Comparison of ENCODE assay signal across 13 cellular contexts in genomic region chr9:127961613-127962150, GRCh38. TPM values are rescaled to one million over a fixed set of nuclear protein-coding genes. Genes with fewer than 3 reads are reported as not detected.
DNase-seq lines count a peak whose midpoint lies in the region; TF ChIP-seq lines count a peak whose summit lies in the region.
"Had no signal": no experiment of that assay in that cellular context is flagged by ENCODE, and none has a peak within 500 bp of the region (broad histone marks: within the 10 kb centered on the region; RNA-seq: fewer than 3 reads in every experiment).

No MANE protein-coding gene starts in this region.

- CTCF ChIA-PET in HEK293 (lab: Yijun Ruan, JAX) = interaction anchor here (0.8 kb wide), 1 partner anchor 19 kb away, joined by 3 read pairs; no protein-coding TSS in a partner anchor

- H3K4me3 ChIP-seq in HEK293 (ENCODE audit: low read depth, low read length) (no peak overlapping the region), breast epithelium (no peak overlapping the region), lower leg skin (ENCODE audit: low read depth, poor library complexity, severe bottlenecking) (no peak overlapping the region)

- peaks cover 11% of the 10 kb centered on the region for H3K36me3 Mint-ChIP-seq in nephron (ENCODE audit: low read depth)

- POLR2A ChIA-PET in HEK293 (lab: Yijun Ruan, JAX) = no interaction called here

- peak overlapping the region in 2 of 3 experiments; percentile 91 to 94 for H3K27ac Mint-ChIP-seq in nephron

- H3K4me1 ChIP-seq in HEK293 (ENCODE audit: control insufficient read depth, insufficient read depth, low read length) (peaks cover 7% of the 10 kb centered on the region), breast epithelium (peaks cover 38 to 47% of the 10 kb centered on the region in 2 donors)

- H3K9me3 ChIP-seq in HEK293 (ENCODE audit: control insufficient read depth, insufficient read depth, low read depth, low read length) = no peaks in the 10 kb centered on the region
- H3K9me3 ChIP-seq in breast epithelium = no peaks in the 10 kb centered on the region

- no peaks in the 10 kb centered on the region for H3K27me3 ChIP-seq in breast epithelium

- no peak overlapping the region for H3K4me3 Mint-ChIP-seq in nephron

- H3K27ac ChIP-seq in HEK293 (ENCODE audit: extremely low read depth, low read depth, low read length) = no peak overlapping the region
- peak overlapping the region; percentile 94 to 98 for H3K27ac ChIP-seq in breast epithelium

- TF ChIP-seq CTCF in HEK293 (tag by site-specific recombination; IDR thresholded peaks at IDR 0.05) = no peak
- TF ChIP-seq CTCF in breast epithelium (IDR thresholded peaks at IDR 0.05) = no peak
- no peak for TF ChIP-seq CTCF in nephron (IDR thresholded peaks at IDR 0.05; ENCODE audit: unreplicated experiment in 3 of 3)
- no peak for TF ChIP-seq CTCF in lower leg skin (IDR thresholded peaks at IDR 0.05)
- no peak for TF ChIP-seq CTCF in GM10266 (IDR thresholded peaks at IDR 0.05; ENCODE audit: control insufficient read depth, insufficient read depth, low read depth, missing control alignments)

- H3K4me1 Mint-ChIP-seq in nephron = peaks cover 67% of the 10 kb centered on the region

- 90% methylated on average over 13 of the region's 13 CpGs for WGBS in lower leg skin, 2 donors

- no peaks in the 10 kb centered on the region for H3K27me3 Mint-ChIP-seq in nephron (ENCODE audit: low read depth)

- no peaks in the 10 kb centered on the region for H3K9me3 Mint-ChIP-seq in nephron

- no peaks in the 10 kb centered on the region for H3K36me3 ChIP-seq in HEK293 (ENCODE audit: control insufficient read depth in 2 of 2, insufficient read depth in 1 of 2, low read length in 2 of 2)
- H3K36me3 ChIP-seq in breast epithelium = no peaks in the 10 kb centered on the region

- DNase-seq in CD1c-positive myeloid dendritic cell (ENCODE audit: extremely low spot score) = peak; percentile 32
- DNase-seq in breast epithelium (ENCODE audit: low spot score in 2 of 2) = no peak
- no peak for DNase-seq in lower leg skin (ENCODE audit: low spot score in 2 of 2)
- no peak for DNase-seq in HUDEP-2 (lab: John Stamatoyannopoulos, UW; ENCODE audit: unreplicated experiment in 76 of 76)
- DNase-seq in cortex of kidney (lab: John Stamatoyannopoulos, UW) = no peak
- no peak for DNase-seq in GM10266 (ENCODE audit: extremely low spot score)
- DNase-seq: C1 segment of cervical spinal cord, islet precursor cell, NCI-H1417 treated with DMSO at 0.1 percent for 48 hours, NCI-H510A treated with DMSO at 0.1 percent for 48 hours, T-helper 9 cell had no signal

- TF ChIP-seq POLR2A in breast epithelium (IDR thresholded peaks at IDR 0.05) = no peak
- no peak for TF ChIP-seq POLR2A in lower leg skin (IDR thresholded peaks at IDR 0.05)

- intact Hi-C loops in breast epithelium (cut with DNase I; ENCODE audit: low total_unique reads) = no loop called here
- intact Hi-C loops in lower leg skin (cut with DNase I; ENCODE audit: low total_unique reads) = no loop called here

TF ChIP-seq in HEK293, 187 proteins besides CTCF, POLR2A, EP300 and RAD21 (continues in another document):
- TF ChIP-seq ZSCAN30 (tag by site-specific recombination; IDR thresholded peaks at IDR 0.05) = no peak
- TF ChIP-seq, protein P1, sequence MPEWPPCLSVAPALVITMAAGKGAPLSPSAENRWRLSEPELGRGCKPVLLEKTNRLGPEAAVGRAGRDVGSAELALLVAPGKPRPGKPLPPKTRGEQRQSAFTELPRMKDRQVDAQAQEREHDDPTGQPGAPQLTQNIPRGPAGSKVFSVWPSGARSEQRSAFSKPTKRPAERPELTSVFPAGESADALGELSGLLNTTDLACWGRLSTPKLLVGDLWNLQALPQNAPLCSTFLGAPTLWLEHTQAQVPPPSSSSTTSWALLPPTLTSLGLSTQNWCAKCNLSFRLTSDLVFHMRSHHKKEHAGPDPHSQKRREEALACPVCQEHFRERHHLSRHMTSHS (tag by site-specific recombination; IDR thresholded peaks at IDR 0.05) = no peak
- TF ChIP-seq ZNF132 (tag by site-specific recombination; IDR thresholded peaks at IDR 0.05; ENCODE audit: borderline replicate concordance) = no peak
- TF ChIP-seq ZNF133 (tag by site-specific recombination; IDR thresholded peaks at IDR 0.05) = no peak
- no peak for TF ChIP-seq ZNF416 (tag by site-specific recombination; IDR thresholded peaks at IDR 0.05)
- TF ChIP-seq ZNF580 (tag by site-specific recombination; IDR thresholded peaks at IDR 0.05) = 0 out of 2 replicates have a peak, but pooled peaks have one; percentile 17
- TF ChIP-seq ZNF555 (tag by site-specific recombination; conservative IDR thresholded peaks at IDR 0.05) = no peak
- no peak for TF ChIP-seq ZNF433 (tag by site-specific recombination; IDR thresholded peaks at IDR 0.05; ENCODE audit: low read depth)
- TF ChIP-seq ZBTB48 (tag by site-specific recombination; IDR thresholded peaks at IDR 0.05) = no peak
- TF ChIP-seq, protein P2, sequence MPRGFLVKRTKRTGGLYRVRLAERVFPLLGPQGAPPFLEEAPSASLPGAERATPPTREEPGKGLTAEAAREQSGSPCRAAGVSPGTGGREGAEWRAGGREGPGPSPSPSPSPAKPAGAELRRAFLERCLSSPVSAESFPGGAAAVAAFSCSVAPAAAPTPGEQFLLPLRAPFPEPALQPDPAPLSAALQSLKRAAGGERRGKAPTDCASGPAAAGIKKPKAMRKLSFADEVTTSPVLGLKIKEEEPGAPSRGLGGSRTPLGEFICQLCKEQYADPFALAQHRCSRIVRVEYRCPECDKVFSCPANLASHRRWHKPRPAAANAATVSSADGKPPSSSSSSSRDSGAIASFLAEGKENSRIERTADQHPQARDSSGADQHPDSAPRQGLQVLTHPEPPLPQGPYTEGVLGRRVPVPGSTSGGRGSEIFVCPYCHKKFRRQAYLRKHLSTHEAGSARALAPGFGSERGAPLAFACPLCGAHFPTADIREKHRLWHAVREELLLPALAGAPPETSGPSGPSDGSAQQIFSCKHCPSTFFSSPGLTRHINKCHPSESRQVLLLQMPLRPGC (tag by site-specific recombination; IDR thresholded peaks at IDR 0.05) = no peak
- TF ChIP-seq, protein P3, sequence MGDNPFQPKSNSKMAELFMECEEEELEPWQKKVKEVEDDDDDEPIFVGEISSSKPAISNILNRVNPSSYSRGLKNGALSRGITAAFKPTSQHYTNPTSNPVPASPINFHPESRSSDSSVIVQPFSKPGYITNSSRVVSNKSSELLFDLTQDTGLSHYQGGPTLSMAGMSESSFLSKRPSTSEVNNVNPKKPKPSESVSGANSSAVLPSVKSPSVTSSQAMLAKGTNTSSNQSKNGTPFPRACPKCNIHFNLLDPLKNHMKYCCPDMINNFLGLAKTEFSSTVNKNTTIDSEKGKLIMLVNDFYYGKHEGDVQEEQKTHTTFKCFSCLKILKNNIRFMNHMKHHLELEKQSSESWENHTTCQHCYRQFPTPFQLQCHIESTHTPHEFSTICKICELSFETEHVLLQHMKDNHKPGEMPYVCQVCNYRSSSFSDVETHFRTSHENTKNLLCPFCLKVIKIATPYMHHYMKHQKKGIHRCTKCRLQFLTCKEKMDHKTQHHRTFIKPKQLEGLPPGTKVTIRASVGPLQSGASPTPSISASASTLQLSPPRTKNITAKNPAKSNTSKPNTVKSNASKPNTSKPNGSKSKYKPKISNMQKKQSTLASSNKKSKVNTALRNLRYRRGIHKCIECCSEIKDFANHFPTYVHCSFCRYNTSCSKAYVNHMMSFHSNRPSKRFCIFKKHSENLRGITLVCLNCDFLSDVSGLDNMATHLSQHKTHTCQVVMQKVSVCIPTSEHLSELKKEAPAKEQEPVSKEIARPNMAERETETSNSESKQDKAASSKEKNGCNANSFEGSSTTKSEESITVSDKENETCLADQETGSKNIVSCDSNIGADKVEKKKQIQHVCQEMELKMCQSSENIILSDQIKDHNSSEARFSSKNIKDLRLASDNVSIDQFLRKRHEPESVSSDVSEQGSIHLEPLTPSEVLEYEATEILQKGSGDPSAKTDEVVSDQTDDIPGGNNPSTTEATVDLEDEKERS (tag by site-specific recombination; IDR thresholded peaks at IDR 0.05) = no peak
- no peak for TF ChIP-seq ZNF266 (tag by site-specific recombination; IDR thresholded peaks at IDR 0.05; ENCODE audit: low read depth)
- TF ChIP-seq ZIC2 (tag by site-specific recombination; IDR thresholded peaks at IDR 0.05) = peak; percentile 36; the same call in 1 of the 2 replicates
- TF ChIP-seq, protein P4, sequence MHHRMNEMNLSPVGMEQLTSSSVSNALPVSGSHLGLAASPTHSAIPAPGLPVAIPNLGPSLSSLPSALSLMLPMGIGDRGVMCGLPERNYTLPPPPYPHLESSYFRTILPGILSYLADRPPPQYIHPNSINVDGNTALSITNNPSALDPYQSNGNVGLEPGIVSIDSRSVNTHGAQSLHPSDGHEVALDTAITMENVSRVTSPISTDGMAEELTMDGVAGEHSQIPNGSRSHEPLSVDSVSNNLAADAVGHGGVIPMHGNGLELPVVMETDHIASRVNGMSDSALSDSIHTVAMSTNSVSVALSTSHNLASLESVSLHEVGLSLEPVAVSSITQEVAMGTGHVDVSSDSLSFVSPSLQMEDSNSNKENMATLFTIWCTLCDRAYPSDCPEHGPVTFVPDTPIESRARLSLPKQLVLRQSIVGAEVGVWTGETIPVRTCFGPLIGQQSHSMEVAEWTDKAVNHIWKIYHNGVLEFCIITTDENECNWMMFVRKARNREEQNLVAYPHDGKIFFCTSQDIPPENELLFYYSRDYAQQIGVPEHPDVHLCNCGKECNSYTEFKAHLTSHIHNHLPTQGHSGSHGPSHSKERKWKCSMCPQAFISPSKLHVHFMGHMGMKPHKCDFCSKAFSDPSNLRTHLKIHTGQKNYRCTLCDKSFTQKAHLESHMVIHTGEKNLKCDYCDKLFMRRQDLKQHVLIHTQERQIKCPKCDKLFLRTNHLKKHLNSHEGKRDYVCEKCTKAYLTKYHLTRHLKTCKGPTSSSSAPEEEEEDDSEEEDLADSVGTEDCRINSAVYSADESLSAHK (tag by site-specific recombination; IDR thresholded peaks at IDR 0.05) = no peak
- TF ChIP-seq ZNF623 (tag by site-specific recombination; IDR thresholded peaks at IDR 0.05) = peak; percentile 97
- TF ChIP-seq KLF10 (tag by site-specific recombination; IDR thresholded peaks at IDR 0.05) = no peak

RNA-seq across cellular contexts. Expression of gene EEIG1, which starts 19.1 kb away (rescaled TPM):
- total RNA-seq in breast epithelium (10 to 100 TPM in 2 of 3 donors, 1 to 10 TPM in 1; 7.7 to 32.1 (median 19.7) TPM), lower leg skin (10 to 100 TPM; 33.0 to 81.3 (median 48.9) TPM)

RNA-seq across cellular contexts. Expression of gene DPM2, which starts 24.0 kb away (rescaled TPM):
- 10 to 100 TPM; 10.6 to 17.4 (median 17.1) TPM for total RNA-seq in breast epithelium
- total RNA-seq in lower leg skin = 10 to 100 TPM; 11.9 to 21.1 (median 15.8) TPM

RNA-seq across cellular contexts. Expression of gene PIP5KL1, which starts 31.1 kb away (rescaled TPM):
- 10 to 100 TPM in 1 of 3 donors, 1 to 10 TPM in 2; 2.2 to 10.1 (median 5.2) TPM for total RNA-seq in breast epithelium
- total RNA-seq in lower leg skin = 10 to 100 TPM in 1 of 4 donors, 1 to 10 TPM in 3; 4.1 to 11.3 (median 8.4) TPM

RNA-seq across cellular contexts. Expression of gene ST6GALNAC4, which starts 44.8 kb away (rescaled TPM):
- 10 to 100 TPM; 17.6 to 44.6 (median 24.0) TPM for total RNA-seq in breast epithelium
- 10 to 100 TPM in 2 of 4 donors, 1 to 10 TPM in 2; 4.6 to 28.5 (median 16.5) TPM for total RNA-seq in lower leg skin
